1 cellular context compared by ENCODE assay signal in genomic region chr11:224424-224823, GRCh38.
TF ChIP-seq lines count a peak whose summit lies in the region.

No MANE protein-coding gene starts in this region.

TF ChIP-seq in K562, 482 proteins besides CTCF, POLR2A, EP300 and RAD21:
- TF ChIP-seq CBX5 (IDR thresholded peaks at IDR 0.05; ENCODE audit: borderline replicate concordance, low read depth) (0 out of 2 replicates have a peak, but pooled peaks have one; percentile 40), CBX3 (IDR thresholded peaks at IDR 0.05; ENCODE audit: borderline replicate concordance in 1 of 2, low read length in 2 of 2) (peak in 1 of 2 experiments; percentile 72; a peak in 1 of 3 replicates), ZNF384 (IDR thresholded peaks at IDR 0.05; ENCODE audit: low read depth, low read length) (no peak), ESRRA (IDR thresholded peaks at IDR 0.05; ENCODE audit: borderline replicate concordance, low read depth) (no peak)
